In the genomic region with DNA sequence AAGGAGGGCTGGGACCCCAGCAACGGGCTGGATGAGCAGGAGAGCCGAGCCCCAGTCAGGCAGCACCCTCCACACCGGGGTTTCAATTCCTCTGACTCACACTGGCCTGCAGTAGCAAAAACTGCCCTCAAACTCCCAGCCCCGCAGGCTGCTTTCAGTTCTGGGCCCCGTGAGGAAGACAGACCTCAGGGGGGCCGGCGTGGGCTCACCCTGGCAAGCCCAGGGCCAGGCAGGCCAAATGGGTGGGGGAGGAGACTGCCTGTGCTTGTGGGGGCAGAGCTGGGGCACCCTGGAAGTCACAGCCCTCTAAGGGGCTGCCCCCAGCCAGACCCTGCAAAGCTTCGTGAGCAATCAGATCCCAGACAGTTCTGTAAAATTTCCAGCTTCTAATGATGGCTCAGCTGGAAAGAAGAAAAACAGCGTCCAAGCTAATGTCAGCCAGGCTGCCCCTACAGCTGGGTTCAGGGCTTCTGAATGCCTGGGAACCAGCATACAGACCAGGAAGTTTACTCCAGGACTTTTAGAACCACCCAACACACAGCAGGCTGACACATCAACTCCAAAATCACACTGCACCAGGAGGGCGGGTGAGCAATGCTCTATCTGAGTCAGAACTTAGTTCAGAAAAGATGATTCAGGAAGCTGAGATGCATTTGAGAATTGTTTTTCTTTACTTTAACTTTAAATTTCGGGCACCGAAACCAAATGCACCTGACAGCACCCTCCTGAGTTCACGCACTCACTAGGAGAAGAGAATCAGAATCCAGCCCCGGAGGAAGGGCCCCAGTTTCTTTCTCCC, we compare ENCODE assay signal across 8 cellular contexts. TPM values are rescaled to one million over a fixed set of nuclear protein-coding genes. Genes with fewer than 3 reads are reported as not detected.
DNase-seq lines count a peak whose midpoint lies in the region; ATAC-seq and TF ChIP-seq lines count a peak whose summit lies in the region.

No MANE protein-coding gene starts in this region.

- TF ChIP-seq RAD21 in SK-N-SH (IDR thresholded peaks at IDR 0.05; ENCODE audit: low read length), result no peak

- CTCF ChIA-PET in SK-N-SH (lab: Yijun Ruan, JAX), result interaction anchor here (1.0 to 1.8 kb wide), 4 partner anchors 9 to 156 kb away, joined by 3 to 5 read pairs (median 4); no protein-coding TSS in a partner anchor

- no peaks in the 10 kb centered on the region for H3K27me3 ChIP-seq in SK-N-SH (ENCODE audit: insufficient read depth)
- no peaks in the 10 kb centered on the region for H3K27me3 ChIP-seq in gastroesophageal sphincter

- peaks cover 10% of the 10 kb centered on the region for H3F3A ChIP-seq in SK-N-SH (replicated peaks; ENCODE audit: insufficient read depth)

- H3K9me3 ChIP-seq in SK-N-SH (no peaks in the 10 kb centered on the region), gastroesophageal sphincter (no peaks in the 10 kb centered on the region)

- H3K4me2 ChIP-seq in SK-N-SH, result no peak overlapping the region

- TF ChIP-seq EP300 in SK-N-SH (IDR thresholded peaks at IDR 0.05; ENCODE audit: borderline replicate concordance in 1 of 2, low read depth in 1 of 2, low read length in 1 of 2) (no peak), gastroesophageal sphincter (IDR thresholded peaks at IDR 0.05) (no peak)

- WGBS in SK-N-SH (ENCODE audit: low lambda C conversion rate), result 90% methylated on average over 5 of the region's 14 CpGs
- 27 to 85% methylated on average over 2 to 4 of the region's 14 CpGs for WGBS in gastroesophageal sphincter (ENCODE audit: low coverage in 1 of 2), 2 donors

- H3K36me3 ChIP-seq in SK-N-SH (replicated peaks in 1 of 2; ENCODE audit: control insufficient read depth in 1 of 2, insufficient read depth in 2 of 2, low read length in 1 of 2), result peaks cover 4 to 53% of the 10 kb centered on the region in 2 experiments
- peaks cover 0 to 100% of the 10 kb centered on the region in 2 donors for H3K36me3 ChIP-seq in gastroesophageal sphincter

- no peak overlapping the region for H3K9ac ChIP-seq in SK-N-SH

- no peak for TF ChIP-seq CTCF in SK-N-SH (IDR thresholded peaks at IDR 0.05)
- no peak for TF ChIP-seq CTCF in gastroesophageal sphincter (IDR thresholded peaks at IDR 0.05)

- peak in 2 of 3 donors; percentile 24 to 42 for DNase-seq in stimulated activated CD4-positive, alpha-beta T cell treated with anti-CD3 and anti-CD28 coated beads, Interleukin-12 subunit alpha, Interleukin-12 subunit beta, amount 100 ng/mL, for 48 hours (ENCODE audit: low read depth in 2 of 3, low spot score in 1 of 3)
- no peak for DNase-seq in stimulated activated CD4-positive, alpha-beta T cell treated with anti-CD3 and anti-CD28 coated beads, Interleukin-4, amount 100 ng/mL, for 4 hours
- no peak for DNase-seq in SK-N-SH
- no peak for DNase-seq in pons (ENCODE audit: low spot score)
- DNase-seq in middle frontal gyrus (ENCODE audit: extremely low spot score, low spot score), result no peak
- no peak for DNase-seq in NCI-H345 (lab: John Stamatoyannopoulos, UW)

- no peak for TF ChIP-seq POLR2A in gastroesophageal sphincter (IDR thresholded peaks at IDR 0.05)

- POLR2A ChIA-PET in SK-N-SH (lab: Yijun Ruan, JAX), result no interaction called here

- no peaks in the 10 kb centered on the region for H3K9me2 ChIP-seq in SK-N-SH

- no peak overlapping the region for H2AFZ ChIP-seq in SK-N-SH (ENCODE audit: low read depth)

- ATAC-seq in HG02840 (IDR thresholded peaks at IDR 0.05; ENCODE audit: low FRiP score, unreplicated experiment) (peak; percentile 29), gastroesophageal sphincter (peak; percentile 72)

- H3K4me3 ChIP-seq in SK-N-SH (ENCODE audit: low read depth in 2 of 2, low read length in 1 of 2) (no peak overlapping the region), gastroesophageal sphincter (no peak overlapping the region)

- peak overlapping the region in 1 of 2 experiments; percentile 32; a peak in 1 of 4 replicates for H3K27ac ChIP-seq in SK-N-SH (ENCODE audit: low read depth in 2 of 2, low read length in 1 of 2)
- no peak overlapping the region for H3K27ac ChIP-seq in gastroesophageal sphincter

- H3K79me2 ChIP-seq in SK-N-SH (ENCODE audit: insufficient read depth), result 0 out of 2 replicates have a peak, but pooled peaks cover 3% of the 10 kb centered on the region

- H3K4me1 ChIP-seq in SK-N-SH (ENCODE audit: control insufficient read depth in 1 of 2, insufficient read depth in 2 of 2, low read depth in 1 of 2, low read length in 1 of 2), result peaks cover 3 to 4% of the 10 kb centered on the region in 2 experiments; a peak in 2 of 4 replicates
- peaks cover 0 to 2% (median 0%) of the 10 kb centered on the region in 3 donors for H3K4me1 ChIP-seq in gastroesophageal sphincter

- H4K20me1 ChIP-seq in SK-N-SH (ENCODE audit: insufficient read depth), result peaks cover 9% of the 10 kb centered on the region; the same call in 1 of the 2 replicates

TF ChIP-seq in SK-N-SH, 30 proteins besides CTCF, POLR2A, EP300 and RAD21:
- TF ChIP-seq FOSL2 (IDR thresholded peaks at IDR 0.05; ENCODE audit: borderline replicate concordance, low read depth) (peak; percentile 52), ELF1 (IDR thresholded peaks at IDR 0.05) (peak; percentile 58), TCF12 (IDR thresholded peaks at IDR 0.05) (no peak)
- TF ChIP-seq, protein P1, sequence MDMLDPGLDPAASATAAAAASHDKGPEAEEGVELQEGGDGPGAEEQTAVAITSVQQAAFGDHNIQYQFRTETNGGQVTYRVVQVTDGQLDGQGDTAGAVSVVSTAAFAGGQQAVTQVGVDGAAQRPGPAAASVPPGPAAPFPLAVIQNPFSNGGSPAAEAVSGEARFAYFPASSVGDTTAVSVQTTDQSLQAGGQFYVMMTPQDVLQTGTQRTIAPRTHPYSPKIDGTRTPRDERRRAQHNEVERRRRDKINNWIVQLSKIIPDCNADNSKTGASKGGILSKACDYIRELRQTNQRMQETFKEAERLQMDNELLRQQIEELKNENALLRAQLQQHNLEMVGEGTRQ (IDR thresholded peaks at IDR 0.05; ENCODE audit: borderline replicate concordance, low read depth, low read length), result no peak

RNA-seq across cellular contexts. Expression of a gene that starts 34.7 kb away (rescaled TPM):
- polyA plus RNA-seq in SK-N-SH (2012; rRNA removed), result 32.5 and 42.3 TPM in 2 replicates
- polyA plus RNA-seq in SK-N-SH (2012; cell fraction: cytosol; rRNA removed), result 30.1 and 38.3 TPM in 2 replicates
- 54.3 and 65.1 TPM in 2 replicates for polyA plus RNA-seq in SK-N-SH (2012; cell fraction: nucleus; rRNA removed)
- total RNA-seq in gastroesophageal sphincter, result 10 to 100 TPM; 20.3 to 52.6 (median 31.8) TPM

RNA-seq across cellular contexts. Expression of a gene that starts 43.8 kb away (rescaled TPM):
- polyA plus RNA-seq in SK-N-SH (2012; rRNA removed), result not detected in 2 replicates
- not detected in 2 replicates for polyA plus RNA-seq in SK-N-SH (2012; cell fraction: cytosol; rRNA removed)
- not detected in 2 replicates for polyA plus RNA-seq in SK-N-SH (2012; cell fraction: nucleus; rRNA removed)
- not detected for total RNA-seq in gastroesophageal sphincter

Comparison
In these comparisons a context has a peak if more than half of its experiments do, and no peak if none do; other contexts are left out.
1. DNase-seq: peak in stimulated activated CD4-positive, alpha-beta T cell treated with anti-CD3 and anti-CD28 coated beads, Interleukin-12 subunit alpha, Interleukin-12 subunit beta, amount 100 ng/mL, for 48 hours (2 of 3); none in stimulated activated CD4-positive, alpha-beta T cell treated with anti-CD3 and anti-CD28 coated beads, Interleukin-4, amount 100 ng/mL, for 4 hours (0 of 2), SK-N-SH (single experiment), pons (single experiment), middle frontal gyrus (single experiment) and NCI-H345 (single experiment).